ENCODE assay signal across 1 cellular context in genomic region chr16:64627288-64627687, GRCh38.
TF ChIP-seq lines count a peak whose summit lies in the region.

No MANE protein-coding gene starts in this region.

TF ChIP-seq in WTC11, 78 proteins besides CTCF, POLR2A, EP300 and RAD21 (continued from another document):
- no peak for TF ChIP-seq AFF4 (CRISPR knock-in tag; IDR thresholded peaks at IDR 0.05; ENCODE audit: borderline replicate concordance)
- TF ChIP-seq ZNF423 (CRISPR knock-in tag; IDR thresholded peaks at IDR 0.05), result no peak
- no peak for TF ChIP-seq FOXK1 (CRISPR knock-in tag; IDR thresholded peaks at IDR 0.05)
- no peak for TF ChIP-seq GTF2I (CRISPR knock-in tag; conservative IDR thresholded peaks at IDR 0.05)
- TF ChIP-seq USF1 (CRISPR knock-in tag; IDR thresholded peaks at IDR 0.05), result no peak
- TF ChIP-seq ARID4B (CRISPR knock-in tag; IDR thresholded peaks at IDR 0.05; ENCODE audit: borderline replicate concordance), result no peak
- no peak for TF ChIP-seq TCF7 (CRISPR knock-in tag; IDR thresholded peaks at IDR 0.05; ENCODE audit: low read depth)
- TF ChIP-seq NFE2L1 (CRISPR knock-in tag; IDR thresholded peaks at IDR 0.05), result no peak
- no peak for TF ChIP-seq E2F4 (CRISPR knock-in tag; IDR thresholded peaks at IDR 0.05; ENCODE audit: borderline replicate concordance, low read depth)
- no peak for TF ChIP-seq ATF3 (CRISPR knock-in tag; conservative IDR thresholded peaks at IDR 0.05)
